ENCODE assay signal across 8 cellular contexts in genomic region chr1:62436466-62437272, GRCh38.
A peak's percentile ranks its signal among the peaks of the same experiment; 100 is the strongest.
DNase-seq lines count a peak whose midpoint lies in the region; ATAC-seq and FAIRE-seq lines count a peak whose summit lies in the region.

Gene USP1, plus strand, starts transcription at chr1:62437049. Its CDS starts 2,819 bp downstream, at chr1:62439868.

- DNase-seq in Ammon's horn (ENCODE audit: low spot score): peak; percentile 98
- DNase-seq in GM19239 (ENCODE audit: insufficient read length, low spot score): peak; percentile 55
- peak; percentile 99 for DNase-seq in NCI-H524 treated with DMSO at 0.1 percent for 48 hours (lab: John Stamatoyannopoulos, UW)
- DNase-seq in activated CD4-positive, alpha-beta T cell treated with anti-CD3 and anti-CD28 coated beads for 4 hours: peak; percentile 96 to 97
- peak; percentile 100 for DNase-seq in kidney tubule cell (ENCODE audit: low spot score)
- peak; percentile 83 to 95 (median 91) for DNase-seq in stimulated activated CD4-positive, alpha-beta T cell treated with anti-CD3 and anti-CD28 coated beads, Interleukin-1b, Interleukin-23, amount 100 ng/mL, for 24 hours (ENCODE audit: low read depth in 4 of 4, low spot score in 1 of 4)

- ATAC-seq in HG03457 (IDR thresholded peaks at IDR 0.05; ENCODE audit: unreplicated experiment): peak; percentile 67

- FAIRE-seq in GM19239 (lab: Jason Lieb, UNC) (peak; percentile 96), colon (lab: Jason Lieb, UNC) (peak; percentile 43)

Comparison
In these comparisons a context has a peak if more than half of its experiments do, and no peak if none do; other contexts are left out.
1. Peak in every context shown above with its lines: DNase-seq and ATAC-seq.